Comparison of ENCODE assay signal across 16 cellular contexts in genomic region chr10:66828957-66829356, GRCh38.
"Had no signal": no experiment of that assay in that cellular context is flagged by ENCODE, and none has a peak within 500 bp of the region (broad histone marks: within the 10 kb centered on the region; RNA-seq: fewer than 3 reads in every experiment).

No MANE protein-coding gene starts in this region.

- H3K4me3 ChIP-seq: left ventricle myocardium inferior, suprapubic skin, upper lobe of left lung had no signal

- H3K9me3 Mint-ChIP-seq: activated T-helper 1 cell treated with anti-CD3 and anti-CD28 coated beads, Interleukin-12 subunit alpha, Interleukin-12 subunit beta, Interleukin-2, Interleukin-4 antibody, amounts not matched to agents 30 ng/mL and 10 ng/mL and 1 ng/mL, durations not matched to agents 14 hours and 24 hours and 36 hours; endodermal cell; nephron progenitor cell; T-helper 2 cell treated with Interferon-gamma antibody and Interleukin-4, amounts not matched to agents 5 μg/mL and 100 μg/mL, for 36 hours had no signal

- H3K27me3 ChIP-seq: suprapubic skin, upper lobe of left lung had no signal

- H3K27ac Mint-ChIP-seq: activated T-helper 1 cell treated with anti-CD3 and anti-CD28 coated beads, Interleukin-12 subunit alpha, Interleukin-12 subunit beta, Interleukin-2, Interleukin-4 antibody, amounts not matched to agents 30 ng/mL and 10 ng/mL and 1 ng/mL, durations not matched to agents 14 hours and 24 hours and 36 hours; endodermal cell; nephron progenitor cell; progenitor cell of endocrine pancreas; stimulated activated naive CD8-positive, alpha-beta T cell treated with anti-CD3 and anti-CD28 coated beads, Interleukin-15, Interleukin-2, amounts not matched to agents 100 ng/mL and 50 ng/mL, for 24 hours; T-helper 2 cell treated with Interferon-gamma antibody and Interleukin-4, amounts not matched to agents 5 μg/mL and 100 μg/mL, for 36 hours had no signal

- H3K36me3 ChIP-seq: left ventricle myocardium inferior, suprapubic skin, upper lobe of left lung had no signal

- ATAC-seq: right cardiac atrium had no signal

- H3K4me1 Mint-ChIP-seq: nephron progenitor cell had no signal

- H3K27ac ChIP-seq: left ventricle myocardium inferior, suprapubic skin, upper lobe of left lung had no signal

- H3K9me3 ChIP-seq: left ventricle myocardium inferior, suprapubic skin, upper lobe of left lung had no signal

- H3K27me3 Mint-ChIP-seq: progenitor cell of endocrine pancreas; stimulated activated naive CD8-positive, alpha-beta T cell treated with anti-CD3 and anti-CD28 coated beads, Interleukin-15, Interleukin-2, amounts not matched to agents 100 ng/mL and 50 ng/mL, for 24 hours had no signal

- H3K4me3 Mint-ChIP-seq: activated T-helper 1 cell treated with anti-CD3 and anti-CD28 coated beads, Interleukin-12 subunit alpha, Interleukin-12 subunit beta, Interleukin-2, Interleukin-4 antibody, amounts not matched to agents 30 ng/mL and 10 ng/mL and 1 ng/mL, durations not matched to agents 14 hours and 24 hours and 36 hours; endodermal cell; nephron progenitor cell; stimulated activated naive CD8-positive, alpha-beta T cell treated with anti-CD3 and anti-CD28 coated beads, Interleukin-15, Interleukin-2, amounts not matched to agents 100 ng/mL and 50 ng/mL, for 24 hours; T-helper 2 cell treated with Interferon-gamma antibody and Interleukin-4, amounts not matched to agents 5 μg/mL and 100 μg/mL, for 36 hours had no signal

- H3K4me1 ChIP-seq: left ventricle myocardium inferior, suprapubic skin, upper lobe of left lung had no signal

- DNase-seq: activated CD4-positive, alpha-beta T cell treated with anti-CD3 and anti-CD28 coated beads, Interleukin-2, amount 50 U/mL, for 1 hour; activated CD8-positive, alpha-beta memory T cell treated with anti-CD3 and anti-CD28 coated beads for 24 hours; anterior cingulate cortex; endodermal cell; islet precursor cell; left ventricle myocardium inferior; mesendoderm; nephron progenitor cell; occipital lobe; right cardiac atrium; upper lobe of left lung had no signal
